In genomic region chr20:3783516-3784225, GRCh38 we compare ENCODE assay signal across 9 cellular contexts. TPM values are rescaled to one million over a fixed set of nuclear protein-coding genes. Genes with fewer than 3 reads are reported as not detected.
DNase-seq lines count a peak whose midpoint lies in the region; ATAC-seq and TF ChIP-seq lines count a peak whose summit lies in the region.
"Had no signal": no experiment of that assay in that cellular context is flagged by ENCODE, and none has a peak within 500 bp of the region (broad histone marks: within the 10 kb centered on the region; RNA-seq: fewer than 3 reads in every experiment).

No MANE protein-coding gene starts in this region.

- H3K27me3 ChIP-seq in H7 (ENCODE audit: control insufficient read depth, insufficient read depth, low read length) (peaks cover 33% of the 10 kb centered on the region), ascending aorta (no peaks in the 10 kb centered on the region), neural cell (ENCODE audit: insufficient read depth, low read depth, low read length) (peaks cover 5% of the 10 kb centered on the region), SJCRH30 (no peaks in the 10 kb centered on the region)

- H3K27ac ChIP-seq in ascending aorta (peak overlapping the region; percentile 46 to 82), neural cell (ENCODE audit: low read length) (no peak overlapping the region), SJCRH30 (no peak overlapping the region)

- H3K9ac ChIP-seq in neural cell (ENCODE audit: low read length): no peak overlapping the region

- no peaks in the 10 kb centered on the region for H3K9me2 ChIP-seq in neural cell (ENCODE audit: insufficient read depth, low read length)

- no peaks in the 10 kb centered on the region for H3K36me3 ChIP-seq in H7 (replicated peaks; ENCODE audit: control insufficient read depth, insufficient read depth, low read length)
- peaks cover 0 to 12% of the 10 kb centered on the region in 2 donors for H3K36me3 ChIP-seq in ascending aorta
- H3K36me3 ChIP-seq in neural cell (ENCODE audit: insufficient read depth, low read length): no peaks in the 10 kb centered on the region
- H3K36me3 ChIP-seq in SJCRH30: no peaks in the 10 kb centered on the region

- TF ChIP-seq CTCF in ascending aorta (IDR thresholded peaks at IDR 0.05) (no peak), neural cell (IDR thresholded peaks at IDR 0.05; ENCODE audit: poor library complexity, severe bottlenecking) (no peak)

- H3K9me3 ChIP-seq in ascending aorta (no peaks in the 10 kb centered on the region), neural cell (ENCODE audit: low read length) (no peaks in the 10 kb centered on the region), SJCRH30 (replicated peaks) (no peaks in the 10 kb centered on the region)

- intact Hi-C loops in ascending aorta (cut with DNase I): no loop called here

- no peak for TF ChIP-seq RAD21 in neural cell (conservative IDR thresholded peaks at IDR 0.05)

- H2AFZ ChIP-seq in neural cell (ENCODE audit: low read depth, low read length): no peak overlapping the region

- H3K4me3 ChIP-seq in H7 (ENCODE audit: insufficient read depth, low read depth, low read length): no peak overlapping the region
- peak overlapping the region in 1 of 2 donors; percentile 94 for H3K4me3 ChIP-seq in ascending aorta
- peak overlapping the region; percentile 82 for H3K4me3 ChIP-seq in neural cell (ENCODE audit: low read length)
- no peak overlapping the region for H3K4me3 ChIP-seq in SJCRH30

- peaks cover 10% of the 10 kb centered on the region for H3K79me2 ChIP-seq in neural cell (replicated peaks; ENCODE audit: insufficient read depth, low read length)

- no peaks in the 10 kb centered on the region for H4K20me1 ChIP-seq in neural cell (ENCODE audit: insufficient read depth)

- DNase-seq in H7 (peak; percentile 46), ascending aorta (ENCODE audit: low spot score in 2 of 2) (no peak), SJCRH30 (no peak), NCI-H1436 (lab: John Stamatoyannopoulos, UW) (no peak)
- DNase-seq: activated T-cell treated with anti-CD3 and anti-CD28 coated beads, Interleukin-2, amount 50 U/mL, for 1 hour; NCI-H2107 had no signal

- H3K4me2 ChIP-seq in neural cell (ENCODE audit: low read length): no peak overlapping the region

- H3F3A ChIP-seq in neural cell (ENCODE audit: insufficient read depth, low read length, poor library complexity, severe bottlenecking): no peaks in the 10 kb centered on the region

- H3K4me1 ChIP-seq in ascending aorta: peaks cover 20 to 31% of the 10 kb centered on the region in 2 donors
- H3K4me1 ChIP-seq in SJCRH30: no peaks in the 10 kb centered on the region

- no peak for ATAC-seq in GM21825 (IDR thresholded peaks at IDR 0.05; ENCODE audit: unreplicated experiment)

- TF ChIP-seq EP300 in neural cell (conservative IDR thresholded peaks at IDR 0.05; ENCODE audit: poor library complexity, severe bottlenecking): no peak

TF ChIP-seq in neural cell, 6 proteins besides CTCF, POLR2A, EP300 and RAD21:
- TF ChIP-seq POLR2AphosphoS5 (IDR thresholded peaks at IDR 0.05): no peak
- no peak for TF ChIP-seq MXI1 (conservative IDR thresholded peaks at IDR 0.05; ENCODE audit: poor library complexity, severe bottlenecking)
- TF ChIP-seq SMC3 (conservative IDR thresholded peaks at IDR 0.05; ENCODE audit: poor library complexity): no peak

RNA-seq across cellular contexts. Expression of gene SPEF1, which starts 2.4 kb away (rescaled TPM):
- 0.11 and 0.94 TPM in 2 replicates for total RNA-seq in H7 (2014; rRNA removed; shearing (Covaris generic))
- total RNA-seq in ascending aorta: not detected
- polyA plus RNA-seq in neural cell: 0.58 and 2.8 TPM in 2 replicates
- 0.58 and 0.73 TPM in 2 replicates for polyA minus RNA-seq in neural cell
- total RNA-seq in SJCRH30 (2014; rRNA removed; shearing (Covaris generic)): 0.08 and 0.16 TPM in 2 replicates
- total RNA-seq: Daoy had no signal

RNA-seq across cellular contexts. Expression of gene CENPB, which starts 2.9 kb away (rescaled TPM):
- total RNA-seq in H7 (2014; rRNA removed; shearing (Covaris generic)): 57.7 and 74.5 TPM in 2 replicates
- total RNA-seq in ascending aorta: 173 TPM
- 37.9 and 46.6 TPM in 2 replicates for polyA plus RNA-seq in neural cell
- polyA minus RNA-seq in neural cell: 78.1 and 94.0 TPM in 2 replicates
- total RNA-seq in SJCRH30 (2014; rRNA removed; shearing (Covaris generic)): 34.6 and 36.7 TPM in 2 replicates

RNA-seq across cellular contexts. Expression of gene CDC25B, which starts 12.4 kb away (rescaled TPM):
- total RNA-seq in H7 (2014; rRNA removed; shearing (Covaris generic)): 30.7 and 32.6 TPM in 2 replicates
- total RNA-seq in ascending aorta: 60.6 TPM
- polyA plus RNA-seq in neural cell: 21.9 and 26.5 TPM in 2 replicates
- polyA minus RNA-seq in neural cell: 13.4 and 14.4 TPM in 2 replicates
- total RNA-seq in SJCRH30 (2014; rRNA removed; shearing (Covaris generic)): 75.1 and 78.8 TPM in 2 replicates

RNA-seq across cellular contexts. Expression of gene ADISSP, which starts 16.1 kb away (rescaled TPM):
- total RNA-seq in H7 (2014; rRNA removed; shearing (Covaris generic)): 90.8 and 107 TPM in 2 replicates
- 48.4 TPM for total RNA-seq in ascending aorta
- 39.8 and 48.7 TPM in 2 replicates for polyA plus RNA-seq in neural cell
- polyA minus RNA-seq in neural cell: 16.1 and 19.2 TPM in 2 replicates
- total RNA-seq in SJCRH30 (2014; rRNA removed; shearing (Covaris generic)): 44.9 and 51.3 TPM in 2 replicates

RNA-seq across cellular contexts. Expression of gene AP5S1, which starts 36.7 kb away (rescaled TPM):
- total RNA-seq in H7 (2014; rRNA removed; shearing (Covaris generic)): 3.1 and 4.4 TPM in 2 replicates
- 38.5 TPM for total RNA-seq in ascending aorta
- polyA plus RNA-seq in neural cell: 11.3 and 14.0 TPM in 2 replicates
- polyA minus RNA-seq in neural cell: 11.7 and 12.4 TPM in 2 replicates
- total RNA-seq in SJCRH30 (2014; rRNA removed; shearing (Covaris generic)): 8.9 and 9.4 TPM in 2 replicates

Comparison
In these comparisons a context has a peak if more than half of its experiments do, and no peak if none do; other contexts are left out.
1. H3K27ac ChIP-seq: peak in ascending aorta (2 of 2); none in neural cell (single experiment) and SJCRH30 (single experiment).